Comparison of ENCODE assay signal across 1 cellular context in genomic region chr15:45918839-45919238, GRCh38.
TF ChIP-seq lines count a peak whose summit lies in the region.

No MANE protein-coding gene starts in this region.

TF ChIP-seq in H1, 55 proteins besides CTCF, POLR2A, EP300 and RAD21 (continued from another document):
- TF ChIP-seq CHD7 (IDR thresholded peaks at IDR 0.05; ENCODE audit: insufficient replicate concordance, low read length): no peak
- no peak for TF ChIP-seq KDM5A (IDR thresholded peaks at IDR 0.05; ENCODE audit: low read length)
- no peak for TF ChIP-seq HDAC6 (IDR thresholded peaks at IDR 0.05; ENCODE audit: low read depth, low read length)
- no peak for TF ChIP-seq MAX (IDR thresholded peaks at IDR 0.05)
- TF ChIP-seq RBBP5 (IDR thresholded peaks at IDR 0.05; ENCODE audit: borderline replicate concordance, low read depth, low read length): no peak
- no peak for TF ChIP-seq SP1 (IDR thresholded peaks at IDR 0.05; ENCODE audit: low read depth, low read length)
- no peak for TF ChIP-seq JUND (IDR thresholded peaks at IDR 0.05; ENCODE audit: low read length)
- TF ChIP-seq CBX5 (IDR thresholded peaks at IDR 0.05; ENCODE audit: low read depth, low read length): no peak
- no peak for TF ChIP-seq SRF (IDR thresholded peaks at IDR 0.05; ENCODE audit: low read depth, low read length)
- no peak for TF ChIP-seq JUN (IDR thresholded peaks at IDR 0.05; ENCODE audit: low read depth, low read length)
- TF ChIP-seq KDM1A (IDR thresholded peaks at IDR 0.05; ENCODE audit: borderline replicate concordance, low read length): no peak
- TF ChIP-seq NANOG (IDR thresholded peaks at IDR 0.05; ENCODE audit: insufficient read depth, low read depth, low read length, poor library complexity, severe bottlenecking): no peak
- TF ChIP-seq SIN3A (conservative IDR thresholded peaks at IDR 0.05 in 1 of 2, IDR thresholded peaks at IDR 0.05 in 1 of 2; ENCODE audit: low read depth in 1 of 2, low read length in 2 of 2): no peak
- no peak for TF ChIP-seq SUZ12 (IDR thresholded peaks at IDR 0.05; ENCODE audit: low read length)
TF ChIP-seq in H1: peak in this region for 0.
